Comparison of ENCODE assay signal across 8 cellular contexts in genomic region chr19:58450836-58451357, GRCh38. TPM values are rescaled to one million over a fixed set of nuclear protein-coding genes. Genes with fewer than 3 reads are reported as not detected.
A peak's percentile ranks its signal among the peaks of the same experiment; 100 is the strongest.
DNase-seq lines count a peak whose midpoint lies in the region; ATAC-seq, FAIRE-seq and TF ChIP-seq lines count a peak whose summit lies in the region.

No MANE protein-coding gene starts in this region.

- TF ChIP-seq CTCF in BE2C (IDR thresholded peaks at IDR 0.05; ENCODE audit: low read depth, low read length) (no peak), RWPE2 (IDR thresholded peaks at IDR 0.05; ENCODE audit: poor library complexity, severe bottlenecking) (no peak), fibroblast of pulmonary artery (IDR thresholded peaks at IDR 0.05; ENCODE audit: low read length, missing control alignments) (no peak), GM13977 (IDR thresholded peaks at IDR 0.05; ENCODE audit: extremely low read depth, insufficient read depth, missing control alignments) (no peak)

- peak overlapping the region; percentile 64 for H3K4me3 ChIP-seq in BE2C (ENCODE audit: low read depth, low read length)
- peak overlapping the region; percentile 70 for H3K4me3 ChIP-seq in RWPE2 (ENCODE audit: severe bottlenecking)
- H3K4me3 ChIP-seq in fibroblast of pulmonary artery (replicated peaks; ENCODE audit: low read depth, low read length) = peak overlapping the region; percentile 72
- peak overlapping the region; percentile 77 for H3K4me3 ChIP-seq in rectal smooth muscle tissue (ENCODE audit: low read length)

- H3K4me1 ChIP-seq in BE2C = no peaks in the 10 kb centered on the region
- no peaks in the 10 kb centered on the region for H3K4me1 ChIP-seq in RWPE2 (ENCODE audit: insufficient read depth, poor library complexity, severe bottlenecking)
- H3K4me1 ChIP-seq in rectal smooth muscle tissue (ENCODE audit: control insufficient read depth, insufficient read depth, low read length) = peaks cover 3% of the 10 kb centered on the region

- peak; percentile 4 for ATAC-seq in GM21576 (IDR thresholded peaks at IDR 0.05; ENCODE audit: unreplicated experiment)
- peak; percentile 49 for ATAC-seq in RWPE2 (ENCODE audit: low read depth)
- ATAC-seq in HG02970 (IDR thresholded peaks at IDR 0.05; ENCODE audit: low FRiP score, unreplicated experiment) = no peak

- no peak for DNase-seq in BE2C
- DNase-seq in RWPE2 (ENCODE audit: low spot score) = no peak
- no peak for DNase-seq in fibroblast of pulmonary artery (ENCODE audit: low read depth)
- DNase-seq in frontal cortex (ENCODE audit: low spot score in 2 of 2) = no peak
- no peak for DNase-seq in GM13977 (ENCODE audit: low spot score)

- no peak for FAIRE-seq in frontal cortex (lab: Jason Lieb, UNC)

- H3K36me3 ChIP-seq in BE2C (no peaks in the 10 kb centered on the region), RWPE2 (ENCODE audit: low read depth) (no peaks in the 10 kb centered on the region), rectal smooth muscle tissue (ENCODE audit: control insufficient read depth, insufficient read depth, low read length) (peaks cover 7% of the 10 kb centered on the region)

- no peak overlapping the region for H3K27ac ChIP-seq in RWPE2 (ENCODE audit: poor library complexity, severe bottlenecking)
- no peak overlapping the region for H3K27ac ChIP-seq in rectal smooth muscle tissue (ENCODE audit: low read depth, low read length)

- in situ Hi-C loops in GM13977 (cut with MboI; ENCODE audit: low pct_unique_long_range_greater_than_20kb, low sequenced_read_pairs, unreplicated experiment) = no loop called here

- peaks cover 3% of the 10 kb centered on the region; the same call in 1 of the 2 replicates for H3K9me3 ChIP-seq in BE2C
- no peaks in the 10 kb centered on the region for H3K9me3 ChIP-seq in RWPE2 (ENCODE audit: severe bottlenecking)

- H3K9ac ChIP-seq in rectal smooth muscle tissue (ENCODE audit: low read length) = no peak overlapping the region

- H3K27me3 ChIP-seq in BE2C (peaks cover 3% of the 10 kb centered on the region; the same call in 1 of the 2 replicates), RWPE2 (ENCODE audit: insufficient read depth, poor library complexity, severe bottlenecking) (no peaks in the 10 kb centered on the region), rectal smooth muscle tissue (ENCODE audit: control insufficient read depth, insufficient read depth, low read length) (no peaks in the 10 kb centered on the region)

RNA-seq across cellular contexts. Expression of gene ZNF324B, which starts 0.5 kb away (rescaled TPM):
- polyA plus RNA-seq in BE2C (2012; ENCODE audit: insufficient read depth, insufficient read length, low read depth) = 4.4 TPM
- 24.1 TPM for total RNA-seq in frontal cortex

RNA-seq across cellular contexts. Expression of gene ZNF132, which starts 10.9 kb away (rescaled TPM):
- 6.0 TPM for polyA plus RNA-seq in BE2C (2012; ENCODE audit: insufficient read depth, insufficient read length, low read depth)
- 15.9 TPM for total RNA-seq in frontal cortex

RNA-seq across cellular contexts. Expression of gene ZNF324, which starts 16.0 kb away (rescaled TPM):
- 15.0 TPM for polyA plus RNA-seq in BE2C (2012; ENCODE audit: insufficient read depth, insufficient read length, low read depth)
- total RNA-seq in frontal cortex = 20.8 TPM

RNA-seq across cellular contexts. Expression of gene ZNF446, which starts 25.3 kb away (rescaled TPM):
- polyA plus RNA-seq in BE2C (2012; ENCODE audit: insufficient read depth, insufficient read length, low read depth) = 19.1 TPM
- total RNA-seq in frontal cortex = 8.6 TPM

RNA-seq across cellular contexts. Expression of gene ZNF584, which starts 42.4 kb away (rescaled TPM):
- polyA plus RNA-seq in BE2C (2012; ENCODE audit: insufficient read depth, insufficient read length, low read depth) = 8.5 TPM
- 11.8 TPM for total RNA-seq in frontal cortex
